In the genomic region with DNA sequence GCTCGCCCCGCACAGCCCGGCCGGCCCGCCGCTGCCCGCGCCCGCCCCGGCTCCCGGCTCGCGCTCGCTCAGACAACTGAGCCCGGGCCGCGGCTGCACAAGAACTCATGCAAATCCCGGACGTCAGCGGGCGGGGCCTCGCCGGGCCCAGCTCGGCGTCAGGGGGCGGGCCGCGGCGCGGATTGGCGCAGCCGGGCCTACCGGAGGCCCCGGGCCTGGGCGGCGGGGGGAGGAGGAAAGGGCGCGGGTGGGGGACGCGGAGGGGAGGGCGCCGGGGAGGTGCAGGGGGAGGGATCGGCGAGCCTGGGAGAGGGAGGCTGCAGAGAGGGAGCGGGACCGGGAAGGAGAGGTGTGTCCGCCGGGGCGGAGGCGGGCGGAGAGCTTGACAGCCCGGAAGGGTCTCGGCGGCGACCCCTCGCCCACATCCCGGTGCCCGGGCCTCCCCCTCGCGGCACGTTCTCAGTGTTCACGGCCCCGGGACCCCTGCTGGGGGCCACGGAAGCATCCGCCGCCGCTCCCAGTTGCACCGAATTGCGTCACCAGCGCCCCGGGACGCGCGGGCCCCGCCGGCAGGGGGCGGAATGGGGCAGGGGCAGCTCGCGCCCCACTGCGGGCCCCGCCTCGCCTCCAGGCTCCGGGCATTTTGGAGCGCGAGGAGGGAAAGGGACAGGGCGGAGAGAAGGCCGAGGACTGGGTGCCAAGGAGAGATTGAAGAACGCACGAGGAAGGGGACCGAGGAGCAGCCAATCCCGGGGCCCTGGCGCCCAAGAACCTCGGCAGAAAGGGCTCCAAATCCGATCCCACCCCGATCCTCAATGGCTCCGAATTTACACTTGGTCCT, we compare ENCODE assay signal across 8 cellular contexts. TPM values are rescaled to one million over a fixed set of nuclear protein-coding genes. Genes with fewer than 3 reads are reported as not detected.
DNase-seq lines count a peak whose midpoint lies in the region; ATAC-seq and TF ChIP-seq lines count a peak whose summit lies in the region.

A gene (minus strand): TSS at position 78 of the 841 bp plus-strand sequence. CDS start 189 bp downstream, outside the sequence.

- H3K9me3 Mint-ChIP-seq in activated CD8-positive, alpha-beta T cell treated with anti-CD3 and anti-CD28 coated beads for 36 hours: no peaks in the 10 kb centered on the region

- H3K36me3 ChIP-seq in BLaER1 (peaks cover 15% of the 10 kb centered on the region), ectodermal cell (ENCODE audit: control insufficient read depth, insufficient read depth, low read length) (no peaks in the 10 kb centered on the region)

- CTCF ChIA-PET in activated CD8-positive, alpha-beta T cell treated with anti-CD3 and anti-CD28 coated beads for 36 hours (lab: Charles Lee): interaction anchor here (0.8 to 5.2 kb wide), 23 partner anchors 9 to 310 kb away, joined by 3 to 48 read pairs (median 4); a partner anchor contains a TSS

- H3K36me3 Mint-ChIP-seq in activated CD8-positive, alpha-beta T cell treated with anti-CD3 and anti-CD28 coated beads for 36 hours (ENCODE audit: low read depth): peaks cover 14% of the 10 kb centered on the region

- H3K4me1 ChIP-seq in BLaER1 (peaks cover 70% of the 10 kb centered on the region), ectodermal cell (ENCODE audit: control insufficient read depth, insufficient read depth, low read length) (peaks cover 44% of the 10 kb centered on the region)

- H3K9me3 ChIP-seq in BLaER1 (no peaks in the 10 kb centered on the region), ectodermal cell (ENCODE audit: control insufficient read depth, low read length) (no peaks in the 10 kb centered on the region)

- peak within 1 kb of the TSS; percentile 100 for H3K4me2 ChIP-seq in BLaER1

- intact Hi-C loops in activated CD8-positive, alpha-beta T cell treated with anti-CD3 and anti-CD28 coated beads for 36 hours (cut with micrococcal nuclease): loop anchor here (5.0 to 10.0 kb wide), 2 partner anchors 42 to 95 kb away; a partner anchor contains a TSS

- peaks cover 31% of the 10 kb centered on the region for H3K27me3 Mint-ChIP-seq in activated CD8-positive, alpha-beta T cell treated with anti-CD3 and anti-CD28 coated beads for 36 hours

- peak within 1 kb of the TSS; percentile 92 for H3K27ac Mint-ChIP-seq in activated CD8-positive, alpha-beta T cell treated with anti-CD3 and anti-CD28 coated beads for 36 hours

- H3K9ac ChIP-seq in BLaER1: peak within 1 kb of the TSS; percentile 88

- DNase-seq in HL-60 (ENCODE audit: low read depth in 1 of 2, low spot score in 1 of 2) (peak; percentile 85 to 92), NCI-H82 treated with DMSO at 0.1 percent for 48 hours (lab: John Stamatoyannopoulos, UW; ENCODE audit: unreplicated experiment) (peak; percentile 86), lung microvascular endothelial cell (ENCODE audit: low read depth in 2 of 2) (peak; percentile 92 to 95)
- peak; percentile 93 for DNase-seq in activated CD8-positive, alpha-beta T cell treated with anti-CD3 and anti-CD28 coated beads for 36 hours
- peak; percentile 84 to 86 (median 84) for DNase-seq in stimulated activated CD4-positive, alpha-beta T cell treated with anti-CD3 and anti-CD28 coated beads, TNF-alpha, amount 100 ng/mL, for 4 hours (ENCODE audit: low read depth in 3 of 3)

- peak; percentile 71 for ATAC-seq in GM19351 (IDR thresholded peaks at IDR 0.05; ENCODE audit: unreplicated experiment)
- peak; percentile 76 for ATAC-seq in activated CD8-positive, alpha-beta T cell treated with anti-CD3 and anti-CD28 coated beads for 36 hours

- TF ChIP-seq CTCF in HL-60 (IDR thresholded peaks at IDR 0.05; ENCODE audit: insufficient read depth, low read length): peak; percentile 23
- TF ChIP-seq CTCF in activated CD8-positive, alpha-beta T cell treated with anti-CD3 and anti-CD28 coated beads for 36 hours (IDR thresholded peaks at IDR 0.05): peak; percentile 82

- POLR2A ChIA-PET in activated CD8-positive, alpha-beta T cell treated with anti-CD3 and anti-CD28 coated beads for 36 hours (lab: Charles Lee): interaction anchor here (0.7 to 2.9 kb wide), 13 partner anchors 22 to 721 kb away, joined by 3 to 19 read pairs (median 8); a partner anchor contains a TSS

- peaks cover 88% of the 10 kb centered on the region for H4K20me1 ChIP-seq in BLaER1

- H3K4me3 Mint-ChIP-seq in activated CD8-positive, alpha-beta T cell treated with anti-CD3 and anti-CD28 coated beads for 36 hours: peak within 1 kb of the TSS; percentile 91

- peak within 1 kb of the TSS; percentile 86 for H3K4me3 ChIP-seq in BLaER1
- H3K4me3 ChIP-seq in HL-60 (replicated peaks; ENCODE audit: insufficient read depth, low read length): peak within 1 kb of the TSS; percentile 78
- H3K4me3 ChIP-seq in ectodermal cell (ENCODE audit: insufficient read depth, low read depth, low read length): peak within 1 kb of the TSS; percentile 58

- peak within 1 kb of the TSS; percentile 92 for H3K27ac ChIP-seq in BLaER1
- peak within 1 kb of the TSS; percentile 96 for H3K27ac ChIP-seq in HL-60 (replicated peaks)
- H3K27ac ChIP-seq in ectodermal cell (ENCODE audit: insufficient read depth, low read depth, low read length, poor library complexity, severe bottlenecking): peak within 1 kb of the TSS; percentile 50

- H3K27me3 ChIP-seq in BLaER1 (peaks cover 51% of the 10 kb centered on the region), HL-60 (ENCODE audit: insufficient read depth, poor library complexity, severe bottlenecking) (peaks cover 41% of the 10 kb centered on the region), ectodermal cell (ENCODE audit: control insufficient read depth, insufficient read depth, low read length, poor library complexity, severe bottlenecking) (peaks cover 88% of the 10 kb centered on the region)

- 1% methylated on average over 96 of the region's 96 CpGs for WGBS in ectodermal cell, 2 experiments

- H3K4me1 Mint-ChIP-seq in activated CD8-positive, alpha-beta T cell treated with anti-CD3 and anti-CD28 coated beads for 36 hours (ENCODE audit: low read depth): peaks cover 46% of the 10 kb centered on the region

RNA-seq across cellular contexts. Expression of the gene that starts here (rescaled TPM):
- 10 to 100 TPM; 23.9 to 28.0 TPM for total RNA-seq in activated CD8-positive, alpha-beta T cell treated with anti-CD3 and anti-CD28 coated beads for 36 hours
- 9.8 TPM for polyA plus RNA-seq in ectodermal cell (2013, experiment 1 of 4)
- 10.1 TPM for polyA plus RNA-seq in ectodermal cell (2013, experiment 2 of 4)
- polyA plus RNA-seq in ectodermal cell (2013, experiment 3 of 4): 8.3 TPM
- polyA plus RNA-seq in ectodermal cell (2013, experiment 4 of 4): 6.7 TPM
- total RNA-seq in lung microvascular endothelial cell: 7.2 and 8.3 TPM in 2 replicates

Comparison
In these comparisons a context has a peak if more than half of its experiments do, and no peak if none do; other contexts are left out.
1. Peak in every context shown above with its lines: DNase-seq, ATAC-seq, H3K4me3 ChIP-seq and H3K27ac ChIP-seq.